In the genomic region with DNA sequence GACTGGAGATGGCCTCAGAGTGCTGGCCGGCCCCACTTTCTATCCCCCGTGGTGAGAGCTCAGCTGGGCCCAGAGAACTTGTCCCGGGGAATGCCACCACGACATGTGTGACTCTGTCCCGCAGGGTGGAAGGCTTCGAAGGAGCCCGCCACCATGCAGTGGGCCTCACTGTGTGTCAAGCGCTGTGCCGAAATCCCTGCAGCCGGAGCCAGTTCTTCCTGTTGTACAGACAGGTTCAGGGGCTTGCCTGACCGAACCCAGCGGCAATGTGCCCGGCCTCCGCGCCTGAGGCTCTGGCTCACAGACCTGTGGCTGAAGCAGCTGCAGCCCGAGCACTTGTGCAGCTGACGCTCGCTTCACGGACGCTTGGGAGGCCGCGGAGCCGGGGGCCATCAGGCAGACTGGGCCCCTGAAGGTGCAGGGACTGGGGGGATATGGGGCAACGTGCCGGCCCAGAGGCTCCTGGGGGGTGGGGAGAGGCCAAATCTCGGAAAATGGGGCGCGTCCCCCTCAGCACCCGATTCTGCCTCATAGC, we compare ENCODE assay signal across 1 cellular context.
TF ChIP-seq lines count a peak whose summit lies in the region.

No MANE protein-coding gene starts in this region.

TF ChIP-seq in GM12878, 131 proteins besides CTCF, POLR2A, EP300 and RAD21:
- TF ChIP-seq, protein P1, sequence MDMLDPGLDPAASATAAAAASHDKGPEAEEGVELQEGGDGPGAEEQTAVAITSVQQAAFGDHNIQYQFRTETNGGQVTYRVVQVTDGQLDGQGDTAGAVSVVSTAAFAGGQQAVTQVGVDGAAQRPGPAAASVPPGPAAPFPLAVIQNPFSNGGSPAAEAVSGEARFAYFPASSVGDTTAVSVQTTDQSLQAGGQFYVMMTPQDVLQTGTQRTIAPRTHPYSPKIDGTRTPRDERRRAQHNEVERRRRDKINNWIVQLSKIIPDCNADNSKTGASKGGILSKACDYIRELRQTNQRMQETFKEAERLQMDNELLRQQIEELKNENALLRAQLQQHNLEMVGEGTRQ (IDR thresholded peaks at IDR 0.05; ENCODE audit: borderline replicate concordance, low read depth, low read length) = no peak
- TF ChIP-seq STAT1 (conservative IDR thresholded peaks at IDR 0.05) (no peak), CEBPB (IDR thresholded peaks at IDR 0.05; ENCODE audit: borderline replicate concordance in 1 of 2, low read depth in 2 of 2, low read length in 2 of 2) (no peak), BRCA1 (IDR thresholded peaks at IDR 0.05; ENCODE audit: low read depth, low read length) (no peak), KDM1A (IDR thresholded peaks at IDR 0.05; ENCODE audit: borderline replicate concordance) (no peak), CREM (IDR thresholded peaks at IDR 0.05; ENCODE audit: low read depth) (no peak), CBFB (IDR thresholded peaks at IDR 0.05; ENCODE audit: low read depth) (no peak), NR2C1 (IDR thresholded peaks at IDR 0.05) (no peak), EED (IDR thresholded peaks at IDR 0.05; ENCODE audit: low read depth) (no peak), ZSCAN29 (IDR thresholded peaks at IDR 0.05) (no peak)
- TF ChIP-seq, protein P2, sequence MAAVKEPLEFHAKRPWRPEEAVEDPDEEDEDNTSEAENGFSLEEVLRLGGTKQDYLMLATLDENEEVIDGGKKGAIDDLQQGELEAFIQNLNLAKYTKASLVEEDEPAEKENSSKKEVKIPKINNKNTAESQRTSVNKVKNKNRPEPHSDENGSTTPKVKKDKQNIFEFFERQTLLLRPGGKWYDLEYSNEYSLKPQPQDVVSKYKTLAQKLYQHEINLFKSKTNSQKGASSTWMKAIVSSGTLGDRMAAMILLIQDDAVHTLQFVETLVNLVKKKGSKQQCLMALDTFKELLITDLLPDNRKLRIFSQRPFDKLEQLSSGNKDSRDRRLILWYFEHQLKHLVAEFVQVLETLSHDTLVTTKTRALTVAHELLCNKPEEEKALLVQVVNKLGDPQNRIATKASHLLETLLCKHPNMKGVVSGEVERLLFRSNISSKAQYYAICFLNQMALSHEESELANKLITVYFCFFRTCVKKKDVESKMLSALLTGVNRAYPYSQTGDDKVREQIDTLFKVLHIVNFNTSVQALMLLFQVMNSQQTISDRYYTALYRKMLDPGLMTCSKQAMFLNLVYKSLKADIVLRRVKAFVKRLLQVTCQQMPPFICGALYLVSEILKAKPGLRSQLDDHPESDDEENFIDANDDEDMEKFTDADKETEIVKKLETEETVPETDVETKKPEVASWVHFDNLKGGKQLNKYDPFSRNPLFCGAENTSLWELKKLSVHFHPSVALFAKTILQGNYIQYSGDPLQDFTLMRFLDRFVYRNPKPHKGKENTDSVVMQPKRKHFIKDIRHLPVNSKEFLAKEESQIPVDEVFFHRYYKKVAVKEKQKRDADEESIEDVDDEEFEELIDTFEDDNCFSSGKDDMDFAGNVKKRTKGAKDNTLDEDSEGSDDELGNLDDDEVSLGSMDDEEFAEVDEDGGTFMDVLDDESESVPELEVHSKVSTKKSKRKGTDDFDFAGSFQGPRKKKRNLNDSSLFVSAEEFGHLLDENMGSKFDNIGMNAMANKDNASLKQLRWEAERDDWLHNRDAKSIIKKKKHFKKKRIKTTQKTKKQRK (IDR thresholded peaks at IDR 0.05; ENCODE audit: low read depth, low read length) = no peak
- TF ChIP-seq, protein P3, sequence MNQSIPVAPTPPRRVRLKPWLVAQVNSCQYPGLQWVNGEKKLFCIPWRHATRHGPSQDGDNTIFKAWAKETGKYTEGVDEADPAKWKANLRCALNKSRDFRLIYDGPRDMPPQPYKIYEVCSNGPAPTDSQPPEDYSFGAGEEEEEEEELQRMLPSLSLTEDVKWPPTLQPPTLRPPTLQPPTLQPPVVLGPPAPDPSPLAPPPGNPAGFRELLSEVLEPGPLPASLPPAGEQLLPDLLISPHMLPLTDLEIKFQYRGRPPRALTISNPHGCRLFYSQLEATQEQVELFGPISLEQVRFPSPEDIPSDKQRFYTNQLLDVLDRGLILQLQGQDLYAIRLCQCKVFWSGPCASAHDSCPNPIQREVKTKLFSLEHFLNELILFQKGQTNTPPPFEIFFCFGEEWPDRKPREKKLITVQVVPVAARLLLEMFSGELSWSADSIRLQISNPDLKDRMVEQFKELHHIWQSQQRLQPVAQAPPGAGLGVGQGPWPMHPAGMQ (IDR thresholded peaks at IDR 0.05; ENCODE audit: borderline replicate concordance) = no peak
- TF ChIP-seq, protein P4, sequence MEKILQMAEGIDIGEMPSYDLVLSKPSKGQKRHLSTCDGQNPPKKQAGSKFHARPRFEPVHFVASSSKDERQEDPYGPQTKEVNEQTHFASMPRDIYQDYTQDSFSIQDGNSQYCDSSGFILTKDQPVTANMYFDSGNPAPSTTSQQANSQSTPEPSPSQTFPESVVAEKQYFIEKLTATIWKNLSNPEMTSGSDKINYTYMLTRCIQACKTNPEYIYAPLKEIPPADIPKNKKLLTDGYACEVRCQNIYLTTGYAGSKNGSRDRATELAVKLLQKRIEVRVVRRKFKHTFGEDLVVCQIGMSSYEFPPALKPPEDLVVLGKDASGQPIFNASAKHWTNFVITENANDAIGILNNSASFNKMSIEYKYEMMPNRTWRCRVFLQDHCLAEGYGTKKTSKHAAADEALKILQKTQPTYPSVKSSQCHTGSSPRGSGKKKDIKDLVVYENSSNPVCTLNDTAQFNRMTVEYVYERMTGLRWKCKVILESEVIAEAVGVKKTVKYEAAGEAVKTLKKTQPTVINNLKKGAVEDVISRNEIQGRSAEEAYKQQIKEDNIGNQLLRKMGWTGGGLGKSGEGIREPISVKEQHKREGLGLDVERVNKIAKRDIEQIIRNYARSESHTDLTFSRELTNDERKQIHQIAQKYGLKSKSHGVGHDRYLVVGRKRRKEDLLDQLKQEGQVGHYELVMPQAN (conservative IDR thresholded peaks at IDR 0.05) = no peak
- TF ChIP-seq, protein P5, sequence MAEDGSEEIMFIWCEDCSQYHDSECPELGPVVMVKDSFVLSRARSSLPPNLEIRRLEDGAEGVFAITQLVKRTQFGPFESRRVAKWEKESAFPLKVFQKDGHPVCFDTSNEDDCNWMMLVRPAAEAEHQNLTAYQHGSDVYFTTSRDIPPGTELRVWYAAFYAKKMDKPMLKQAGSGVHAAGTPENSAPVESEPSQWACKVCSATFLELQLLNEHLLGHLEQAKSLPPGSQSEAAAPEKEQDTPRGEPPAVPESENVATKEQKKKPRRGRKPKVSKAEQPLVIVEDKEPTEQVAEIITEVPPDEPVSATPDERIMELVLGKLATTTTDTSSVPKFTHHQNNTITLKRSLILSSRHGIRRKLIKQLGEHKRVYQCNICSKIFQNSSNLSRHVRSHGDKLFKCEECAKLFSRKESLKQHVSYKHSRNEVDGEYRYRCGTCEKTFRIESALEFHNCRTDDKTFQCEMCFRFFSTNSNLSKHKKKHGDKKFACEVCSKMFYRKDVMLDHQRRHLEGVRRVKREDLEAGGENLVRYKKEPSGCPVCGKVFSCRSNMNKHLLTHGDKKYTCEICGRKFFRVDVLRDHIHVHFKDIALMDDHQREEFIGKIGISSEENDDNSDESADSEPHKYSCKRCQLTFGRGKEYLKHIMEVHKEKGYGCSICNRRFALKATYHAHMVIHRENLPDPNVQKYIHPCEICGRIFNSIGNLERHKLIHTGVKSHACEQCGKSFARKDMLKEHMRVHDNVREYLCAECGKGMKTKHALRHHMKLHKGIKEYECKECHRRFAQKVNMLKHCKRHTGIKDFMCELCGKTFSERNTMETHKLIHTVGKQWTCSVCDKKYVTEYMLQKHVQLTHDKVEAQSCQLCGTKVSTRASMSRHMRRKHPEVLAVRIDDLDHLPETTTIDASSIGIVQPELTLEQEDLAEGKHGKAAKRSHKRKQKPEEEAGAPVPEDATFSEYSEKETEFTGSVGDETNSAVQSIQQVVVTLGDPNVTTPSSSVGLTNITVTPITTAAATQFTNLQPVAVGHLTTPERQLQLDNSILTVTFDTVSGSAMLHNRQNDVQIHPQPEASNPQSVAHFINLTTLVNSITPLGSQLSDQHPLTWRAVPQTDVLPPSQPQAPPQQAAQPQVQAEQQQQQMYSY (CRISPR knock-in tag; IDR thresholded peaks at IDR 0.05) = no peak
- TF ChIP-seq, protein P6, sequence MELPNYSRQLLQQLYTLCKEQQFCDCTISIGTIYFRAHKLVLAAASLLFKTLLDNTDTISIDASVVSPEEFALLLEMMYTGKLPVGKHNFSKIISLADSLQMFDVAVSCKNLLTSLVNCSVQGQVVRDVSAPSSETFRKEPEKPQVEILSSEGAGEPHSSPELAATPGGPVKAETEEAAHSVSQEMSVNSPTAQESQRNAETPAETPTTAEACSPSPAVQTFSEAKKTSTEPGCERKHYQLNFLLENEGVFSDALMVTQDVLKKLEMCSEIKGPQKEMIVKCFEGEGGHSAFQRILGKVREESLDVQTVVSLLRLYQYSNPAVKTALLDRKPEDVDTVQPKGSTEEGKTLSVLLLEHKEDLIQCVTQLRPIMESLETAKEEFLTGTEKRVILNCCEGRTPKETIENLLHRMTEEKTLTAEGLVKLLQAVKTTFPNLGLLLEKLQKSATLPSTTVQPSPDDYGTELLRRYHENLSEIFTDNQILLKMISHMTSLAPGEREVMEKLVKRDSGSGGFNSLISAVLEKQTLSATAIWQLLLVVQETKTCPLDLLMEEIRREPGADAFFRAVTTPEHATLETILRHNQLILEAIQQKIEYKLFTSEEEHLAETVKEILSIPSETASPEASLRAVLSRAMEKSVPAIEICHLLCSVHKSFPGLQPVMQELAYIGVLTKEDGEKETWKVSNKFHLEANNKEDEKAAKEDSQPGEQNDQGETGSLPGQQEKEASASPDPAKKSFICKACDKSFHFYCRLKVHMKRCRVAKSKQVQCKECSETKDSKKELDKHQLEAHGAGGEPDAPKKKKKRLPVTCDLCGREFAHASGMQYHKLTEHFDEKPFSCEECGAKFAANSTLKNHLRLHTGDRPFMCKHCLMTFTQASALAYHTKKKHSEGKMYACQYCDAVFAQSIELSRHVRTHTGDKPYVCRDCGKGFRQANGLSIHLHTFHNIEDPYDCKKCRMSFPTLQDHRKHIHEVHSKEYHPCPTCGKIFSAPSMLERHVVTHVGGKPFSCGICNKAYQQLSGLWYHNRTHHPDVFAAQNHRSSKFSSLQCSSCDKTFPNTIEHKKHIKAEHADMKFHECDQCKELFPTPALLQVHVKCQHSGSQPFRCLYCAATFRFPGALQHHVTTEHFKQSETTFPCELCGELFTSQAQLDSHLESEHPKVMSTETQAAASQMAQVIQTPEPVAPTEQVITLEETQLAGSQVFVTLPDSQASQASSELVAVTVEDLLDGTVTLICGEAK (IDR thresholded peaks at IDR 0.05; ENCODE audit: borderline replicate concordance) = no peak
